ENCODE assay signal across 15 cellular contexts in genomic region chr6:15905488-15906392, GRCh38.
DNase-seq lines count a peak whose midpoint lies in the region; ATAC-seq and TF ChIP-seq lines count a peak whose summit lies in the region.
"Had no signal": no experiment of that assay in that cellular context is flagged by ENCODE, and none has a peak within 500 bp of the region (broad histone marks: within the 10 kb centered on the region; RNA-seq: fewer than 3 reads in every experiment).

No MANE protein-coding gene starts in this region.

- peaks cover 10% of the 10 kb centered on the region for H3K9me3 Mint-ChIP-seq in activated T-helper 2 cell treated with anti-CD3 and anti-CD28 coated beads, Interferon-gamma antibody, Interleukin-2, Interleukin-4, amounts not matched to agents 10 μg/mL and 5 μg/mL and 100 μg/mL, durations not matched to agents 14 hours and 24 hours and 36 hours
- no peaks in the 10 kb centered on the region for H3K9me3 Mint-ChIP-seq in stimulated activated memory B cell treated with anti-CD40 and anti-IgM and Interleukin-4, amounts not matched to agents 10 μg/mL and 1 μg/mL and 100 μg/mL, for 72 hours
- H3K9me3 Mint-ChIP-seq in activated T-cell treated with anti-CD3 and anti-CD28 coated beads, Interleukin-2, amount 50 U/mL, for 72 hours: no peaks in the 10 kb centered on the region

- H3K36me3 Mint-ChIP-seq in activated T-helper 2 cell treated with anti-CD3 and anti-CD28 coated beads, Interferon-gamma antibody, Interleukin-2, Interleukin-4, amounts not matched to agents 10 μg/mL and 5 μg/mL and 100 μg/mL, durations not matched to agents 14 hours and 24 hours and 36 hours (ENCODE audit: low read depth): peaks cover 18% of the 10 kb centered on the region
- no peaks in the 10 kb centered on the region for H3K36me3 Mint-ChIP-seq in stimulated activated memory B cell treated with anti-CD40 and anti-IgM and Interleukin-4, amounts not matched to agents 10 μg/mL and 1 μg/mL and 100 μg/mL, for 72 hours
- H3K36me3 Mint-ChIP-seq in activated T-cell treated with anti-CD3 and anti-CD28 coated beads, Interleukin-2, amount 50 U/mL, for 72 hours (ENCODE audit: insufficient read depth in 2 of 2): peaks cover 0 to 2% of the 10 kb centered on the region in 2 donors

- H3K27ac Mint-ChIP-seq in activated T-helper 2 cell treated with anti-CD3 and anti-CD28 coated beads, Interferon-gamma antibody, Interleukin-2, Interleukin-4, amounts not matched to agents 10 μg/mL and 5 μg/mL and 100 μg/mL, durations not matched to agents 14 hours and 24 hours and 36 hours: peak overlapping the region; percentile 92
- H3K27ac Mint-ChIP-seq in stimulated activated memory B cell treated with anti-CD40 and anti-IgM and Interleukin-4, amounts not matched to agents 10 μg/mL and 1 μg/mL and 100 μg/mL, for 72 hours: peak overlapping the region; percentile 99
- no peak overlapping the region for H3K27ac Mint-ChIP-seq in activated T-cell treated with anti-CD3 and anti-CD28 coated beads, Interleukin-2, amount 50 U/mL, for 72 hours
- H3K27ac Mint-ChIP-seq: T-helper 17 cell had no signal

- TF ChIP-seq POLR2A in uterus (IDR thresholded peaks at IDR 0.05): no peak

- DNase-seq in DMS 273 (lab: John Stamatoyannopoulos, UW; ENCODE audit: unreplicated experiment) (peak; percentile 43), DMS 273 treated with DMSO at 0.1 percent for 48 hours (lab: John Stamatoyannopoulos, UW) (no peak), NCI-H69 (lab: John Stamatoyannopoulos, UW) (peak; percentile 28), ureter (ENCODE audit: low spot score) (no peak), uterus (no peak)
- no peak for DNase-seq in activated T-helper 2 cell treated with anti-CD3 and anti-CD28 coated beads, Interferon-gamma antibody, Interleukin-2, Interleukin-4, amounts not matched to agents 10 μg/mL and 5 μg/mL and 100 μg/mL, durations not matched to agents 14 hours and 24 hours and 36 hours (ENCODE audit: low spot score)
- DNase-seq in activated T-cell treated with anti-CD3 and anti-CD28 coated beads, Interleukin-2, amount 50 U/mL, for 72 hours: no peak
- DNase-seq: activated T-cell treated with anti-CD3 and anti-CD28 coated beads, Interleukin-2, amount 50 U/mL, for 48 hours; central memory CD4-positive, alpha-beta T cell; EL; lower lobe of right lung; NCI-H345; T-helper 17 cell had no signal

- no peak overlapping the region for H3K4me3 Mint-ChIP-seq in activated T-helper 2 cell treated with anti-CD3 and anti-CD28 coated beads, Interferon-gamma antibody, Interleukin-2, Interleukin-4, amounts not matched to agents 10 μg/mL and 5 μg/mL and 100 μg/mL, durations not matched to agents 14 hours and 24 hours and 36 hours (ENCODE audit: low read depth)
- peak overlapping the region; percentile 40 for H3K4me3 Mint-ChIP-seq in stimulated activated memory B cell treated with anti-CD40 and anti-IgM and Interleukin-4, amounts not matched to agents 10 μg/mL and 1 μg/mL and 100 μg/mL, for 72 hours
- peak overlapping the region in 1 of 2 donors; percentile 15 for H3K4me3 Mint-ChIP-seq in activated T-cell treated with anti-CD3 and anti-CD28 coated beads, Interleukin-2, amount 50 U/mL, for 72 hours
- H3K4me3 Mint-ChIP-seq: T-helper 17 cell had no signal

- intact Hi-C loops in activated T-helper 2 cell treated with anti-CD3 and anti-CD28 coated beads, Interferon-gamma antibody, Interleukin-2, Interleukin-4, amounts not matched to agents 10 μg/mL and 5 μg/mL and 100 μg/mL, durations not matched to agents 14 hours and 24 hours and 36 hours (cut with micrococcal nuclease): loop anchor here (1.0 to 5.0 kb wide), 2 partner anchors 9 to 63 kb away; no protein-coding TSS in a partner anchor
- intact Hi-C loops in uterus (cut with DNase I; ENCODE audit: low total_unique reads): no loop called here

- no peak overlapping the region for H3K4me3 ChIP-seq in uterus
- H3K4me3 ChIP-seq: lower lobe of right lung had no signal

- ATAC-seq in stimulated activated memory B cell treated with anti-CD40 and anti-IgM and Interleukin-4, amounts not matched to agents 10 μg/mL and 1 μg/mL and 100 μg/mL, for 72 hours: peak; percentile 57
- ATAC-seq in activated T-cell treated with anti-CD3 and anti-CD28 coated beads, Interleukin-2, amount 50 U/mL, for 72 hours (replicated peaks in 1 of 2): no peak
- ATAC-seq: T-helper 17 cell had no signal

- H3K4me1 ChIP-seq in uterus: no peaks in the 10 kb centered on the region
- H3K4me1 ChIP-seq: lower lobe of right lung had no signal

- H3K9me3 ChIP-seq in uterus: no peaks in the 10 kb centered on the region
- H3K9me3 ChIP-seq: lower lobe of right lung had no signal

- no peaks in the 10 kb centered on the region for H3K27me3 ChIP-seq in uterus

- H3K4me1 Mint-ChIP-seq in activated T-helper 2 cell treated with anti-CD3 and anti-CD28 coated beads, Interferon-gamma antibody, Interleukin-2, Interleukin-4, amounts not matched to agents 10 μg/mL and 5 μg/mL and 100 μg/mL, durations not matched to agents 14 hours and 24 hours and 36 hours (ENCODE audit: low read depth): peaks cover 80% of the 10 kb centered on the region
- H3K4me1 Mint-ChIP-seq in stimulated activated memory B cell treated with anti-CD40 and anti-IgM and Interleukin-4, amounts not matched to agents 10 μg/mL and 1 μg/mL and 100 μg/mL, for 72 hours: peaks cover 79% of the 10 kb centered on the region
- peaks cover 60% of the 10 kb centered on the region for H3K4me1 Mint-ChIP-seq in activated T-cell treated with anti-CD3 and anti-CD28 coated beads, Interleukin-2, amount 50 U/mL, for 72 hours (ENCODE audit: low read depth)
- H3K4me1 Mint-ChIP-seq: T-helper 17 cell had no signal

- no peak for TF ChIP-seq CTCF in uterus (IDR thresholded peaks at IDR 0.05)

- H3K27ac ChIP-seq in uterus: no peak overlapping the region
- H3K27ac ChIP-seq: 22Rv1, lower lobe of right lung had no signal

- no peaks in the 10 kb centered on the region for H3K27me3 Mint-ChIP-seq in activated T-helper 2 cell treated with anti-CD3 and anti-CD28 coated beads, Interferon-gamma antibody, Interleukin-2, Interleukin-4, amounts not matched to agents 10 μg/mL and 5 μg/mL and 100 μg/mL, durations not matched to agents 14 hours and 24 hours and 36 hours (ENCODE audit: low read depth)
- no peaks in the 10 kb centered on the region for H3K27me3 Mint-ChIP-seq in stimulated activated memory B cell treated with anti-CD40 and anti-IgM and Interleukin-4, amounts not matched to agents 10 μg/mL and 1 μg/mL and 100 μg/mL, for 72 hours
- H3K27me3 Mint-ChIP-seq in activated T-cell treated with anti-CD3 and anti-CD28 coated beads, Interleukin-2, amount 50 U/mL, for 72 hours (ENCODE audit: low read depth): peaks cover 7% of the 10 kb centered on the region

- H3K36me3 ChIP-seq in uterus: no peaks in the 10 kb centered on the region
- H3K36me3 ChIP-seq: lower lobe of right lung had no signal

Comparison
In these comparisons a context has a peak if more than half of its experiments do, and no peak if none do; other contexts are left out.
1. DNase-seq: peak in DMS 273 (single experiment) and NCI-H69 (single experiment); none in DMS 273 treated with DMSO at 0.1 percent for 48 hours (single experiment), activated T-helper 2 cell treated with anti-CD3 and anti-CD28 coated beads, Interferon-gamma antibody, Interleukin-2, Interleukin-4, amounts not matched to agents 10 μg/mL and 5 μg/mL and 100 μg/mL, durations not matched to agents 14 hours and 24 hours and 36 hours (single experiment), ureter (single experiment), uterus (0 of 2) and activated T-cell treated with anti-CD3 and anti-CD28 coated beads, Interleukin-2, amount 50 U/mL, for 72 hours (0 of 2).